ENCODE assay signal across 11 cellular contexts in genomic region chr11:130118165-130118564, GRCh38. TPM values are rescaled to one million over a fixed set of nuclear protein-coding genes. Genes with fewer than 3 reads are reported as not detected.
DNase-seq lines count a peak whose midpoint lies in the region; ATAC-seq, FAIRE-seq and TF ChIP-seq lines count a peak whose summit lies in the region.
"Had no signal": no experiment of that assay in that cellular context is flagged by ENCODE, and none has a peak within 500 bp of the region (broad histone marks: within the 10 kb centered on the region; RNA-seq: fewer than 3 reads in every experiment).

No MANE protein-coding gene starts in this region.

- H3K9me3 Mint-ChIP-seq in WTC11: no peaks in the 10 kb centered on the region

- no peak overlapping the region for H3K9ac ChIP-seq in BLaER1

- no peak overlapping the region for H3K4me3 Mint-ChIP-seq in WTC11

- CTCF ChIA-PET in WTC11 (lab: Charles Lee): interaction anchor here (0.9 kb wide), 1 partner anchor 14 kb away, joined by 3 read pairs; no protein-coding TSS in a partner anchor

- DNase-seq in WTC11 (ENCODE audit: low spot score) (no peak), urothelium cell line (ENCODE audit: low spot score) (no peak), globus pallidus (ENCODE audit: low spot score) (no peak), SW 1271 (lab: John Stamatoyannopoulos, UW) (no peak)
- DNase-seq: NCI-H2081, SIG-M5 had no signal

- peak overlapping the region; percentile 33; the same call in 1 of the 2 replicates for H3K27ac ChIP-seq in BLaER1

- peak; percentile 91 for ATAC-seq in GM19035 (IDR thresholded peaks at IDR 0.05; ENCODE audit: unreplicated experiment)
- peak; percentile 90 for ATAC-seq in HG02678 (IDR thresholded peaks at IDR 0.05; ENCODE audit: unreplicated experiment)
- peak; percentile 89 for ATAC-seq in HG03521 (IDR thresholded peaks at IDR 0.05; ENCODE audit: unreplicated experiment)
- no peak for ATAC-seq in WTC11

- no peak overlapping the region for H3K27ac Mint-ChIP-seq in WTC11

- no peaks in the 10 kb centered on the region for H3K9me3 ChIP-seq in BLaER1

- H3K36me3 Mint-ChIP-seq in WTC11: peaks cover 26% of the 10 kb centered on the region

- no peaks in the 10 kb centered on the region for H4K20me1 ChIP-seq in BLaER1

- H3K27me3 ChIP-seq in BLaER1: no peaks in the 10 kb centered on the region

- TF ChIP-seq CTCF in WTC11 (IDR thresholded peaks at IDR 0.05): no peak

- H3K4me1 ChIP-seq in BLaER1: peaks cover 64% of the 10 kb centered on the region

- peak overlapping the region; percentile 74 for H3K4me2 ChIP-seq in BLaER1

- POLR2A ChIA-PET in WTC11 (lab: Charles Lee): no interaction called here

- no peak overlapping the region for H3K4me3 ChIP-seq in BLaER1

- FAIRE-seq in urothelium cell line (lab: Jason Lieb, UNC): no peak
- FAIRE-seq: G401.6 had no signal

- peaks cover 27% of the 10 kb centered on the region for H3K36me3 ChIP-seq in BLaER1

- no peaks in the 10 kb centered on the region for H3K27me3 Mint-ChIP-seq in WTC11 (ENCODE audit: low read depth)

- peaks cover 27% of the 10 kb centered on the region for H3K4me1 Mint-ChIP-seq in WTC11

TF ChIP-seq in WTC11, 78 proteins besides CTCF, POLR2A, EP300 and RAD21 (continues in another document):
- TF ChIP-seq ZNF263 (CRISPR knock-in tag; IDR thresholded peaks at IDR 0.05; ENCODE audit: low read depth): no peak
- no peak for TF ChIP-seq STAT6 (CRISPR knock-in tag; conservative IDR thresholded peaks at IDR 0.05; ENCODE audit: low read depth)
- no peak for TF ChIP-seq ESRRA (CRISPR knock-in tag; IDR thresholded peaks at IDR 0.05; ENCODE audit: borderline replicate concordance)
- TF ChIP-seq ZNF671 (CRISPR knock-in tag; IDR thresholded peaks at IDR 0.05): no peak
- no peak for TF ChIP-seq AR (CRISPR knock-in tag; IDR thresholded peaks at IDR 0.05)
- no peak for TF ChIP-seq ZNF317 (CRISPR knock-in tag; IDR thresholded peaks at IDR 0.05; ENCODE audit: borderline replicate concordance, low read depth)
- TF ChIP-seq NFYB (CRISPR knock-in tag; conservative IDR thresholded peaks at IDR 0.05; ENCODE audit: low read depth): no peak
- no peak for TF ChIP-seq ZNF121 (CRISPR knock-in tag; IDR thresholded peaks at IDR 0.05)
- no peak for TF ChIP-seq ZNF532 (CRISPR knock-in tag; IDR thresholded peaks at IDR 0.05; ENCODE audit: borderline replicate concordance)
- no peak for TF ChIP-seq ELF4 (CRISPR knock-in tag; IDR thresholded peaks at IDR 0.05; ENCODE audit: low read depth)
- no peak for TF ChIP-seq PRRX2 (CRISPR knock-in tag; IDR thresholded peaks at IDR 0.05)
- TF ChIP-seq ATF3 (CRISPR knock-in tag; conservative IDR thresholded peaks at IDR 0.05): no peak
- TF ChIP-seq SP1 (CRISPR knock-in tag; conservative IDR thresholded peaks at IDR 0.05): no peak
- TF ChIP-seq CREM (CRISPR knock-in tag; IDR thresholded peaks at IDR 0.05): no peak
- no peak for TF ChIP-seq IRF2 (CRISPR knock-in tag; IDR thresholded peaks at IDR 0.05; ENCODE audit: borderline replicate concordance, low read depth)

RNA-seq across cellular contexts. Expression of gene ST14, which starts 41.4 kb away (rescaled TPM):
- total RNA-seq in WTC11 (2021): 27.5 to 33.9 TPM (median 27.8 TPM) in 3 replicates

RNA-seq across cellular contexts. Expression of gene APLP2, which starts 48.5 kb away (rescaled TPM):
- 340 to 353 TPM (median 345 TPM) in 3 replicates for total RNA-seq in WTC11 (2021)
